Comparison of ENCODE assay signal across 13 cellular contexts in genomic region chr21:38268859-38269566, GRCh38. TPM values are rescaled to one million over a fixed set of nuclear protein-coding genes. Genes with fewer than 3 reads are reported as not detected.
DNase-seq lines count a peak whose midpoint lies in the region; ATAC-seq and TF ChIP-seq lines count a peak whose summit lies in the region.
"Had no signal": no experiment of that assay in that cellular context is flagged by ENCODE, and none has a peak within 500 bp of the region (broad histone marks: within the 10 kb centered on the region; RNA-seq: fewer than 3 reads in every experiment).

No MANE protein-coding gene starts in this region.

- no peaks in the 10 kb centered on the region for H3K27me3 Mint-ChIP-seq in activated CD4-positive, alpha-beta T cell treated with anti-CD3 and anti-CD28 coated beads for 36 hours
- H3K27me3 Mint-ChIP-seq in MCF 10A (ENCODE audit: insufficient read depth, unreplicated experiment) = no peaks in the 10 kb centered on the region

- TF ChIP-seq CTCF in MCF 10A (IDR thresholded peaks at IDR 0.05; ENCODE audit: unreplicated experiment) (no peak), smooth muscle cell (IDR thresholded peaks at IDR 0.05; ENCODE audit: borderline replicate concordance, insufficient read depth, poor library complexity, severe bottlenecking) (no peak)

- no peak overlapping the region for H3K4me3 ChIP-seq in smooth muscle cell
- H3K4me3 ChIP-seq: body of pancreas had no signal

- POLR2A ChIA-PET in activated CD4-positive, alpha-beta T cell treated with anti-CD3 and anti-CD28 coated beads for 36 hours (lab: Charles Lee) = no interaction called here
- POLR2A ChIA-PET in MCF 10A (lab: Yijun Ruan, JAX) = interaction anchor here (0.6 to 1.6 kb wide), 3 partner anchors 9 to 435 kb away, joined by 3 to 5 read pairs (median 3); no protein-coding TSS in a partner anchor

- H3K27ac ChIP-seq in smooth muscle cell (ENCODE audit: low read depth) = peak overlapping the region; percentile 68

- DNase-seq in activated CD4-positive, alpha-beta T cell treated with anti-CD3 and anti-CD28 coated beads for 36 hours = no peak
- DNase-seq in activated CD4-positive, alpha-beta T cell treated with anti-CD3 and anti-CD28 coated beads, Interleukin-2, amount 50 U/mL, for 4 hours = no peak
- no peak for DNase-seq in MCF 10A (ENCODE audit: unreplicated experiment)
- DNase-seq in smooth muscle cell (lab: John Stamatoyannopoulos, UW; ENCODE audit: unreplicated experiment) = no peak
- no peak for DNase-seq in DMS 273 (lab: John Stamatoyannopoulos, UW; ENCODE audit: unreplicated experiment)
- no peak for DNase-seq in NCI-H2196 (lab: John Stamatoyannopoulos, UW; ENCODE audit: unreplicated experiment)
- no peak for DNase-seq in NCI-H226
- DNase-seq: activated CD4-positive, CD25-positive, alpha-beta regulatory T cell; EL; stimulated activated CD4-positive, alpha-beta T cell treated with anti-CD3 and anti-CD28 coated beads, Interleukin-2, amount 100 ng/mL, for 48 hours had no signal

- no peaks in the 10 kb centered on the region for H3K79me2 ChIP-seq in smooth muscle cell (ENCODE audit: low read depth)

- no peak overlapping the region for H3K9ac ChIP-seq in smooth muscle cell (ENCODE audit: low read depth)

- WGBS in smooth muscle cell (ENCODE audit: low lambda C conversion rate) = 68% methylated on average over 5 of the region's 5 CpGs

- no peaks in the 10 kb centered on the region for H4K20me1 ChIP-seq in smooth muscle cell (ENCODE audit: low read depth)

- no peak overlapping the region for H3K4me3 Mint-ChIP-seq in activated CD4-positive, alpha-beta T cell treated with anti-CD3 and anti-CD28 coated beads for 36 hours
- H3K4me3 Mint-ChIP-seq in MCF 10A (ENCODE audit: unreplicated experiment) = no peak overlapping the region

- intact Hi-C loops in activated CD4-positive, alpha-beta T cell treated with anti-CD3 and anti-CD28 coated beads for 36 hours (cut with DNase I, micrococcal nuclease) = loop anchor here (1.0 to 2.0 kb wide), 4 partner anchors 20 to 80 kb away; no protein-coding TSS in a partner anchor
- intact Hi-C loops in MCF 10A (cut with micrococcal nuclease) = no loop called here

- H3K4me1 ChIP-seq in smooth muscle cell (ENCODE audit: low read depth) = peaks cover 20% of the 10 kb centered on the region

- CTCF ChIA-PET in activated CD4-positive, alpha-beta T cell treated with anti-CD3 and anti-CD28 coated beads for 36 hours (lab: Charles Lee) = interaction anchor here (0.6 to 1.1 kb wide), 2 partner anchors 25 to 102 kb away, joined by 3 read pairs; no protein-coding TSS in a partner anchor
- CTCF ChIA-PET in MCF 10A (lab: Yijun Ruan, JAX) = interaction anchor here (0.7 to 1.2 kb wide), 2 partner anchors 10 to 77 kb away, joined by 3 to 4 read pairs; no protein-coding TSS in a partner anchor

- no peaks in the 10 kb centered on the region for H3K9me3 Mint-ChIP-seq in activated CD4-positive, alpha-beta T cell treated with anti-CD3 and anti-CD28 coated beads for 36 hours (ENCODE audit: low read depth)
- no peaks in the 10 kb centered on the region for H3K9me3 Mint-ChIP-seq in MCF 10A (ENCODE audit: unreplicated experiment)

- ATAC-seq in activated CD4-positive, alpha-beta T cell treated with anti-CD3 and anti-CD28 coated beads for 36 hours = peak; percentile 20
- ATAC-seq in HG02798 (IDR thresholded peaks at IDR 0.05; ENCODE audit: poor library complexity, unreplicated experiment) = peak; percentile 44

- peak overlapping the region; percentile 13 for H3K4me2 ChIP-seq in smooth muscle cell

- H3K9me3 ChIP-seq in smooth muscle cell (replicated peaks; ENCODE audit: low read depth) = no peaks in the 10 kb centered on the region
- H3K9me3 ChIP-seq: body of pancreas had no signal

- peak overlapping the region; percentile 59 for H3K27ac Mint-ChIP-seq in activated CD4-positive, alpha-beta T cell treated with anti-CD3 and anti-CD28 coated beads for 36 hours
- H3K27ac Mint-ChIP-seq in MCF 10A (ENCODE audit: low read depth, unreplicated experiment) = peak overlapping the region; percentile 49

- no peaks in the 10 kb centered on the region for H3K36me3 ChIP-seq in smooth muscle cell (ENCODE audit: low read depth)

- H3K36me3 Mint-ChIP-seq in activated CD4-positive, alpha-beta T cell treated with anti-CD3 and anti-CD28 coated beads for 36 hours (ENCODE audit: low read depth) = no peaks in the 10 kb centered on the region
- H3K36me3 Mint-ChIP-seq in MCF 10A (ENCODE audit: insufficient read depth, unreplicated experiment) = no peaks in the 10 kb centered on the region

- BruUV-seq in MCF 10A (replicated peaks; lab: Mats Ljungman, UMichigan) = no TSS peak

- H3F3A ChIP-seq in smooth muscle cell (ENCODE audit: low read depth) = no peaks in the 10 kb centered on the region

- H3K27me3 ChIP-seq in smooth muscle cell (ENCODE audit: low read depth) = no peaks in the 10 kb centered on the region
- H3K27me3 ChIP-seq: body of pancreas had no signal

- peaks cover 34% of the 10 kb centered on the region for H3K4me1 Mint-ChIP-seq in activated CD4-positive, alpha-beta T cell treated with anti-CD3 and anti-CD28 coated beads for 36 hours
- H3K4me1 Mint-ChIP-seq in MCF 10A (ENCODE audit: insufficient read depth, unreplicated experiment) = peaks cover 52% of the 10 kb centered on the region

- H2AFZ ChIP-seq in smooth muscle cell (ENCODE audit: low read depth) = no peak overlapping the region

RNA-seq across cellular contexts. Expression of gene KCNJ15, which starts 12.2 kb away (rescaled TPM):
- under 1 TPM; 0.12 to 0.14 TPM for total RNA-seq in activated CD4-positive, alpha-beta T cell treated with anti-CD3 and anti-CD28 coated beads for 36 hours
- 2.2 and 2.4 TPM in 2 replicates for total RNA-seq in MCF 10A (2022)
- total RNA-seq in smooth muscle cell = 14.7 and 21.9 TPM in 2 replicates
- polyA plus RNA-seq in smooth muscle cell = 4.2 and 12.9 TPM in 2 replicates
- total RNA-seq: frontal cortex had no signal
